Comparison of ENCODE assay signal across 16 cellular contexts in genomic region chr9:127541176-127541575, GRCh38.
DNase-seq lines count a peak whose midpoint lies in the region; ATAC-seq and TF ChIP-seq lines count a peak whose summit lies in the region.
"Had no signal": no experiment of that assay in that cellular context is flagged by ENCODE, and none has a peak within 500 bp of the region (broad histone marks: within the 10 kb centered on the region; RNA-seq: fewer than 3 reads in every experiment).

No MANE protein-coding gene starts in this region.

- 84% methylated on average over 7 of the region's 7 CpGs for WGBS in mammary epithelial cell (ENCODE audit: low coverage, missing lambda C conversion rate)

- no peak overlapping the region for H3K4me2 ChIP-seq in mammary epithelial cell (ENCODE audit: insufficient read depth, low read depth, low read length)

- H3K27ac ChIP-seq in breast epithelium (peak overlapping the region; percentile 88 to 95), mammary epithelial cell (ENCODE audit: insufficient read depth, low read depth, low read length) (no peak overlapping the region), coronary artery (peak overlapping the region; percentile 73 to 85), upper lobe of right lung (peak overlapping the region; percentile 61)

- H3K9me3 ChIP-seq in breast epithelium (no peaks in the 10 kb centered on the region), mammary epithelial cell (replicated peaks; ENCODE audit: insufficient read depth, low read length) (no peaks in the 10 kb centered on the region), upper lobe of right lung (no peaks in the 10 kb centered on the region)
- H3K9me3 ChIP-seq: SK-N-SH had no signal

- no peak for TF ChIP-seq CTCF in breast epithelium (IDR thresholded peaks at IDR 0.05)
- TF ChIP-seq CTCF in mammary epithelial cell (conservative IDR thresholded peaks at IDR 0.05 in 1 of 2, IDR thresholded peaks at IDR 0.05 in 1 of 2; ENCODE audit: extremely low read depth in 1 of 2, insufficient read depth in 1 of 2, low read depth in 1 of 2, low read length in 2 of 2): no peak
- TF ChIP-seq CTCF in coronary artery (IDR thresholded peaks at IDR 0.05): no peak
- no peak for TF ChIP-seq CTCF in osteocyte (IDR thresholded peaks at IDR 0.05)
- TF ChIP-seq CTCF in upper lobe of right lung (IDR thresholded peaks at IDR 0.05): no peak

- H3K27ac Mint-ChIP-seq in osteocyte (ENCODE audit: unreplicated experiment): peak overlapping the region; percentile 88
- H3K27ac Mint-ChIP-seq: activated CD4-positive, alpha-beta T cell treated with anti-CD3 and anti-CD28 coated beads, Interleukin-2, amount 10 ng/mL, durations not matched to agents 7 days and 5 days; mesothelial cell of epicardium had no signal

- H2AFZ ChIP-seq in mammary epithelial cell (ENCODE audit: low read depth, low read length): no peak overlapping the region

- H3K4me3 Mint-ChIP-seq in osteocyte (ENCODE audit: unreplicated experiment): no peak overlapping the region
- H3K4me3 Mint-ChIP-seq: activated CD4-positive, alpha-beta T cell treated with anti-CD3 and anti-CD28 coated beads, Interleukin-2, amount 10 ng/mL, durations not matched to agents 7 days and 5 days; CD4-positive, CD25-positive, alpha-beta regulatory T cell; mesothelial cell of epicardium had no signal

- ATAC-seq in upper lobe of right lung: no peak
- ATAC-seq: HCT116 had no signal

- no peaks in the 10 kb centered on the region for H3K9me3 Mint-ChIP-seq in osteocyte (ENCODE audit: unreplicated experiment)
- H3K9me3 Mint-ChIP-seq: activated CD4-positive, alpha-beta T cell treated with anti-CD3 and anti-CD28 coated beads, Interleukin-2, amount 10 ng/mL, durations not matched to agents 7 days and 5 days; CD4-positive, CD25-positive, alpha-beta regulatory T cell; mesothelial cell of epicardium had no signal

- TF ChIP-seq POLR2A in breast epithelium (IDR thresholded peaks at IDR 0.05): no peak

- no peaks in the 10 kb centered on the region for H3K36me3 ChIP-seq in breast epithelium
- H3K36me3 ChIP-seq in mammary epithelial cell (ENCODE audit: insufficient read depth, low read length): peaks cover 8% of the 10 kb centered on the region
- H3K36me3 ChIP-seq in upper lobe of right lung: no peaks in the 10 kb centered on the region

- CTCF ChIA-PET in mammary epithelial cell (lab: Charles Lee; ENCODE audit: low non-redundant PET): no interaction called here

- H3K4me1 ChIP-seq in breast epithelium: peaks cover 32 to 74% of the 10 kb centered on the region in 2 donors
- H3K4me1 ChIP-seq in mammary epithelial cell (ENCODE audit: insufficient read depth, low read length): peaks cover 89% of the 10 kb centered on the region
- H3K4me1 ChIP-seq in upper lobe of right lung: peaks cover 96% of the 10 kb centered on the region

- peaks cover 3% of the 10 kb centered on the region for H3K36me3 Mint-ChIP-seq in osteocyte (ENCODE audit: unreplicated experiment)
- H3K36me3 Mint-ChIP-seq: CD4-positive, CD25-positive, alpha-beta regulatory T cell; mesothelial cell of epicardium had no signal

- H4K20me1 ChIP-seq in mammary epithelial cell (ENCODE audit: insufficient read depth, low read length): peaks cover 6% of the 10 kb centered on the region

- H3K27me3 Mint-ChIP-seq in osteocyte (ENCODE audit: unreplicated experiment): no peaks in the 10 kb centered on the region
- H3K27me3 Mint-ChIP-seq: activated CD4-positive, alpha-beta T cell treated with anti-CD3 and anti-CD28 coated beads, Interleukin-2, amount 10 ng/mL, durations not matched to agents 7 days and 5 days; CD4-positive, CD25-positive, alpha-beta regulatory T cell had no signal

- dilution Hi-C loops in mammary epithelial cell (cut with HindIII; ENCODE audit: low sequenced_read_pairs): no loop called here

- no peak for DNase-seq in breast epithelium (ENCODE audit: low spot score in 2 of 2)
- DNase-seq in mammary epithelial cell: no peak
- no peak for DNase-seq in coronary artery (ENCODE audit: low spot score)
- DNase-seq in osteocyte (ENCODE audit: extremely low spot score, unreplicated experiment): no peak
- no peak for DNase-seq in upper lobe of right lung
- DNase-seq in NCI-H1694 (lab: John Stamatoyannopoulos, UW): no peak
- no peak for DNase-seq in GOT3 (lab: John Stamatoyannopoulos, UW)
- DNase-seq in ureter (ENCODE audit: low spot score): no peak
- DNase-seq: activated CD4-positive, alpha-beta T cell treated with anti-CD3 and anti-CD28 coated beads, Interleukin-2, amount 10 ng/mL, durations not matched to agents 7 days and 5 days; activated naive CD4-positive, alpha-beta T cell treated with anti-CD3 and anti-CD28 coated beads, Interleukin-2, amount 50 U/mL, for 16 hours; CD4-positive, CD25-positive, alpha-beta regulatory T cell; NCI-H748 treated with DMSO at 0.1 percent for 48 hours; retina; SK-N-SH had no signal

- H3K4me3 ChIP-seq in breast epithelium: no peak overlapping the region
- no peak overlapping the region for H3K4me3 ChIP-seq in mammary epithelial cell (replicated peaks in 1 of 3; ENCODE audit: insufficient read depth in 1 of 3, low read depth in 2 of 3, low read length in 3 of 3)
- H3K4me3 ChIP-seq in coronary artery: peak overlapping the region; percentile 10
- no peak overlapping the region for H3K4me3 ChIP-seq in upper lobe of right lung

- H3K9ac ChIP-seq in mammary epithelial cell (ENCODE audit: insufficient read depth, low read length): no peak overlapping the region
- H3K9ac ChIP-seq: SK-N-SH had no signal

- in situ Hi-C loops in mammary epithelial cell (cut with MboI; ENCODE audit: low sequenced_read_pairs in 2 of 2): no loop called here

- H3K27me3 ChIP-seq in breast epithelium: no peaks in the 10 kb centered on the region
- no peaks in the 10 kb centered on the region for H3K27me3 ChIP-seq in mammary epithelial cell (ENCODE audit: insufficient read depth, low read length)
- no peaks in the 10 kb centered on the region for H3K27me3 ChIP-seq in upper lobe of right lung

- BruUV-seq in mammary epithelial cell (replicated peaks; lab: Mats Ljungman, UMichigan): no TSS peak

- intact Hi-C loops in breast epithelium (cut with DNase I; ENCODE audit: low total_unique reads) (no loop called here), mammary epithelial cell (cut with micrococcal nuclease) (no loop called here), upper lobe of right lung (cut with DNase I) (no loop called here)

- H3K4me1 Mint-ChIP-seq in osteocyte (ENCODE audit: unreplicated experiment): peaks cover 92% of the 10 kb centered on the region

- H3K79me2 ChIP-seq in mammary epithelial cell (ENCODE audit: insufficient read depth, low read length): peaks cover 99% of the 10 kb centered on the region
